In genomic region chr3:61948699-61949305, GRCh38 we compare ENCODE assay signal across 23 cellular contexts.
DNase-seq lines count a peak whose midpoint lies in the region; ATAC-seq, FAIRE-seq and TF ChIP-seq lines count a peak whose summit lies in the region.
"Had no signal": no experiment of that assay in that cellular context is flagged by ENCODE, and none has a peak within 500 bp of the region (broad histone marks: within the 10 kb centered on the region; RNA-seq: fewer than 3 reads in every experiment).

No MANE protein-coding gene starts in this region.

- H3K27ac ChIP-seq in SK-N-SH (ENCODE audit: low read depth in 2 of 2, low read length in 1 of 2) (0 out of 4 replicates have a peak overlapping the region, but pooled peaks of 1 of the 2 experiments have one; percentile 4), neural progenitor cell (no peak overlapping the region)
- H3K27ac ChIP-seq: KMS-11 had no signal

- H3K4me1 ChIP-seq in SK-N-SH (ENCODE audit: control insufficient read depth in 1 of 2, insufficient read depth in 2 of 2, low read depth in 1 of 2, low read length in 1 of 2): no peaks in the 10 kb centered on the region
- H3K4me1 ChIP-seq in neural progenitor cell: peaks cover 89% of the 10 kb centered on the region

- H3K27ac Mint-ChIP-seq in WTC11 (peak overlapping the region; percentile 79), neural progenitor cell (no peak overlapping the region)
- H3K27ac Mint-ChIP-seq: HFFc6 had no signal

- POLR2A ChIA-PET in SK-N-SH (lab: Yijun Ruan, JAX): no interaction called here
- POLR2A ChIA-PET in WTC11 (lab: Charles Lee): no interaction called here

- H2AFZ ChIP-seq in SK-N-SH (ENCODE audit: low read depth): no peak overlapping the region
- no peak overlapping the region for H2AFZ ChIP-seq in neural progenitor cell (replicated peaks)

- H3K4me3 ChIP-seq in SK-N-SH (ENCODE audit: low read depth in 2 of 2, low read length in 1 of 2): no peak overlapping the region
- no peak overlapping the region for H3K4me3 ChIP-seq in neural progenitor cell
- H3K4me3 ChIP-seq: GM12878 had no signal

- H3K36me3 ChIP-seq in SK-N-SH (replicated peaks in 1 of 2; ENCODE audit: control insufficient read depth in 1 of 2, insufficient read depth in 2 of 2, low read length in 1 of 2) (no peaks in the 10 kb centered on the region), neural progenitor cell (no peaks in the 10 kb centered on the region)

- H3K27me3 Mint-ChIP-seq in WTC11 (ENCODE audit: low read depth): no peaks in the 10 kb centered on the region
- H3K27me3 Mint-ChIP-seq in neural progenitor cell (ENCODE audit: insufficient read depth, low read depth): peaks cover 4% of the 10 kb centered on the region

- H3K9me3 ChIP-seq in SK-N-SH (no peaks in the 10 kb centered on the region), neural progenitor cell (ENCODE audit: low read depth) (no peaks in the 10 kb centered on the region)

- H3K9ac ChIP-seq in SK-N-SH: no peak overlapping the region
- H3K9ac ChIP-seq in neural progenitor cell: no peak overlapping the region
- H3K9ac ChIP-seq: KMS-11 had no signal

- no peaks in the 10 kb centered on the region for H3K9me2 ChIP-seq in SK-N-SH

- ATAC-seq in SK-N-SH treated with all-trans-retinoic acid at 6 μM for 48 hours (no peak), WTC11 (no peak), GM19452 (IDR thresholded peaks at IDR 0.05; ENCODE audit: unreplicated experiment) (no peak)
- ATAC-seq: GM12878 had no signal

- H3K79me2 ChIP-seq in SK-N-SH (ENCODE audit: insufficient read depth) (peaks cover 3% of the 10 kb centered on the region; the same call in 1 of the 2 replicates), neural progenitor cell (ENCODE audit: low read depth) (peaks cover 80% of the 10 kb centered on the region)

- FAIRE-seq in HTR-8/SVneo (lab: Jason Lieb, UNC): no peak
- FAIRE-seq: GM12878, GM18507, H1 had no signal

- WGBS in SK-N-SH (ENCODE audit: low lambda C conversion rate): 83% methylated on average over 5 of the region's 5 CpGs

- H4K20me1 ChIP-seq in SK-N-SH (ENCODE audit: insufficient read depth) (no peaks in the 10 kb centered on the region), neural progenitor cell (ENCODE audit: low read depth) (peaks cover 43% of the 10 kb centered on the region)

- H3F3A ChIP-seq in SK-N-SH (replicated peaks; ENCODE audit: insufficient read depth) (no peaks in the 10 kb centered on the region), neural progenitor cell (ENCODE audit: low read depth) (peaks cover 50% of the 10 kb centered on the region)

- no peaks in the 10 kb centered on the region for H3K27me3 ChIP-seq in SK-N-SH (ENCODE audit: insufficient read depth)
- no peaks in the 10 kb centered on the region for H3K27me3 ChIP-seq in neural progenitor cell

- H3K9me3 Mint-ChIP-seq in WTC11 (no peaks in the 10 kb centered on the region), neural progenitor cell (no peaks in the 10 kb centered on the region)
- H3K9me3 Mint-ChIP-seq: HFFc6 had no signal

- CTCF ChIA-PET in SK-N-SH (lab: Yijun Ruan, JAX) (interaction anchor here (0.6 to 1.6 kb wide), 4 partner anchors 12 to 138 kb away, joined by 3 to 6 read pairs (median 4); no protein-coding TSS in a partner anchor), WTC11 (lab: Charles Lee) (interaction anchor here (0.9 to 7.5 kb wide), 2 partner anchors 13 to 240 kb away, joined by 3 to 78 read pairs; no protein-coding TSS in a partner anchor)

- TF ChIP-seq CTCF in SK-N-SH (IDR thresholded peaks at IDR 0.05) (no peak), WTC11 (IDR thresholded peaks at IDR 0.05) (no peak), neural progenitor cell (IDR thresholded peaks at IDR 0.05) (no peak)

- H3K4me3 Mint-ChIP-seq in WTC11 (no peak overlapping the region), neural progenitor cell (no peak overlapping the region)
- H3K4me3 Mint-ChIP-seq: HFFc6 had no signal

- H3K36me3 Mint-ChIP-seq in WTC11 (no peaks in the 10 kb centered on the region), neural progenitor cell (no peaks in the 10 kb centered on the region)

- H3K4me2 ChIP-seq in SK-N-SH: no peak overlapping the region
- peak overlapping the region; percentile 29 for H3K4me2 ChIP-seq in neural progenitor cell
- H3K4me2 ChIP-seq: KMS-11 had no signal

- no peak for TF ChIP-seq EP300 in SK-N-SH (IDR thresholded peaks at IDR 0.05; ENCODE audit: borderline replicate concordance in 1 of 2, low read depth in 1 of 2, low read length in 1 of 2)

- TF ChIP-seq RAD21 in SK-N-SH (IDR thresholded peaks at IDR 0.05; ENCODE audit: low read length): no peak

- H3K4me1 Mint-ChIP-seq in WTC11: no peaks in the 10 kb centered on the region; the same call in none of the 2 replicates
- peaks cover 41% of the 10 kb centered on the region for H3K4me1 Mint-ChIP-seq in neural progenitor cell

- no peak for DNase-seq in SK-N-SH
- no peak for DNase-seq in WTC11 (ENCODE audit: low spot score)
- no peak for DNase-seq in neural progenitor cell (ENCODE audit: low spot score)
- DNase-seq in GOT3 (lab: John Stamatoyannopoulos, UW): no peak
- no peak for DNase-seq in HTR-8/SVneo (ENCODE audit: insufficient read length, low spot score)
- DNase-seq in NCI-H748 (lab: John Stamatoyannopoulos, UW; ENCODE audit: unreplicated experiment): no peak
- DNase-seq: 8988T; C1 segment of cervical spinal cord; GDM1; HFFc6; NCI-H1436; NCI-H2029 treated with DMSO at 0.1 percent for 48 hours; NCI-H345; NCI-H526 treated with DMSO at 0.1 percent for 48 hours; NK-92 treated with Interleukin-12 subunit alpha and Interleukin-12 subunit beta, amount 100 ng/mL, for 24 hours; OCI-M1; SHP77 treated with DMSO at 0.1 percent for 48 hours had no signal

TF ChIP-seq in SK-N-SH treated with all-trans-retinoic acid at 6 μM for 48 hours, 23 proteins besides CTCF, POLR2A, EP300 and RAD21:
- TF ChIP-seq ISL1 (CRISPR knock-in tag; IDR thresholded peaks at IDR 0.05): peak; percentile 83
- TF ChIP-seq SNAI2 (CRISPR knock-in tag; IDR thresholded peaks at IDR 0.05): no peak

TF ChIP-seq in SK-N-SH, 30 proteins besides CTCF, POLR2A, EP300 and RAD21:
- TF ChIP-seq ZBTB33 (IDR thresholded peaks at IDR 0.05; ENCODE audit: borderline replicate concordance, low read depth): no peak
- TF ChIP-seq IRF3 (IDR thresholded peaks at IDR 0.05; ENCODE audit: low read depth, low read length): no peak
- no peak for TF ChIP-seq GABPA (IDR thresholded peaks at IDR 0.05; ENCODE audit: low read depth)

TF ChIP-seq in WTC11, 78 proteins besides CTCF, POLR2A, EP300 and RAD21 (continues in another document):
- TF ChIP-seq ZNF425 (CRISPR knock-in tag; conservative IDR thresholded peaks at IDR 0.05): no peak; the same call in 1 of the 2 replicates
- TF ChIP-seq OVOL2 (CRISPR knock-in tag; IDR thresholded peaks at IDR 0.05; ENCODE audit: borderline replicate concordance): no peak
- TF ChIP-seq ZNF671 (CRISPR knock-in tag; IDR thresholded peaks at IDR 0.05): no peak
- no peak for TF ChIP-seq NFATC4 (CRISPR knock-in tag; IDR thresholded peaks at IDR 0.05)
- TF ChIP-seq TEAD4 (CRISPR knock-in tag; IDR thresholded peaks at IDR 0.05): no peak
- no peak for TF ChIP-seq ELF4 (CRISPR knock-in tag; IDR thresholded peaks at IDR 0.05; ENCODE audit: low read depth)
- TF ChIP-seq E2F1 (CRISPR knock-in tag; IDR thresholded peaks at IDR 0.05): no peak
